ENCODE assay signal across 8 cellular contexts in the genomic region with DNA sequence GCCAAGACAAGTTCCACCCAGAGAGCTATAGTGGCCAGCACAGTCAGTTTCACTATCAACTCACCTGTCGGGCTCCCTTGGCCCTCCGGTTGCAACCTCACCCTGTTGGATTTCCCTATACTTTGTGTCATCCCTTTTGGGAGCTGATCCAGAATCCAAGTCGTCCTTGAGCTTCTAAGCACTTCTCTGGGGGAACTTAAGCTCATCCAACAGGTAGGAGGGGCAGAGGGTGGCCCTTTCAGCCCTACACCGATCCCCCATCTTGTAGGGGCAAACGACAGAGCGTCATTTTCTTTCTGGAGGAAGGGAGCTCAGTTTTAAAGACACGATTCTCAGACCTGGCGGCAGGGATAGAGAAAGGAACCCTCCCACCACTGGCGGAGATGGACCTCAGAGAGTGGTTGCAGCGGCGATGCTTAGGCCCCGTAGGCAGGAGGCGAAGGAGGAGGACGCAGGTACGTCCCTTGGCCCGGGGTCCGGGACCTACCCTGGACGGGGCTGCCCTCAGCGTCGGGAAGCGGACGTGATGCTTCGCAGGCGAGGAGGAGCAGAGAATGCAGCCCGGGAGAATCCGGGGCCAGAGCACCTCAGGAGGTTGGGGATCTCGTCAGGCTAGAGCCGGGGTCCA. TPM values are rescaled to one million over a fixed set of nuclear protein-coding genes. Genes with fewer than 3 reads are reported as not detected.
DNase-seq lines count a peak whose midpoint lies in the region; ATAC-seq, FAIRE-seq and TF ChIP-seq lines count a peak whose summit lies in the region.

No MANE protein-coding gene starts in this region.

- peak overlapping the region; percentile 94 for H3K4me3 Mint-ChIP-seq in stimulated activated naive CD8-positive, alpha-beta T cell treated with anti-CD3 and anti-CD28 coated beads, Interleukin-15, Interleukin-2, amounts not matched to agents 100 ng/mL and 50 ng/mL, for 24 hours

- no peak for FAIRE-seq in keratinocyte (lab: Jason Lieb, UNC)

- peak overlapping the region; percentile 72 for H2AFZ ChIP-seq in keratinocyte (ENCODE audit: control insufficient read depth, low read length)

- H3K9ac ChIP-seq in ES-I3 (ENCODE audit: low read depth, low read length) (peak overlapping the region; percentile 61), keratinocyte (ENCODE audit: control insufficient read depth, extremely low read depth, insufficient read depth, low read length) (peak overlapping the region; percentile 83)

- WGBS in body of pancreas, 2 donors, result 0% methylated on average over 13 to 27 of the region's 28 CpGs

- H3K36me3 Mint-ChIP-seq in stimulated activated naive CD8-positive, alpha-beta T cell treated with anti-CD3 and anti-CD28 coated beads, Interleukin-15, Interleukin-2, amounts not matched to agents 100 ng/mL and 50 ng/mL, for 24 hours (ENCODE audit: low read depth), result peaks cover 4% of the 10 kb centered on the region

- H3K9me3 ChIP-seq in ES-I3 (ENCODE audit: control insufficient read depth, insufficient read depth, low read length) (no peaks in the 10 kb centered on the region), body of pancreas (no peaks in the 10 kb centered on the region), keratinocyte (ENCODE audit: control insufficient read depth, low read depth, low read length) (no peaks in the 10 kb centered on the region)

- no peaks in the 10 kb centered on the region for H4K20me1 ChIP-seq in keratinocyte (ENCODE audit: control insufficient read depth, extremely low read depth, insufficient read depth, low read length)

- DNase-seq in LNCaP clone FGC (ENCODE audit: low read depth), result no peak
- peak in 3 of 4 donors; percentile 20 to 31 (median 26) for DNase-seq in body of pancreas
- no peak for DNase-seq in keratinocyte (ENCODE audit: low read depth, low spot score)
- DNase-seq in DMS153 treated with DMSO at 0.1 percent for 48 hours (lab: John Stamatoyannopoulos, UW; ENCODE audit: unreplicated experiment), result no peak
- no peak for DNase-seq in cortex of kidney (lab: John Stamatoyannopoulos, UW)

- dilution Hi-C loops in keratinocyte (cut with MboI; ENCODE audit: extremely low pct_ligation_motif_present, low sequenced_read_pairs), result no loop called here

- peak overlapping the region; percentile 92 for H3K27ac Mint-ChIP-seq in stimulated activated naive CD8-positive, alpha-beta T cell treated with anti-CD3 and anti-CD28 coated beads, Interleukin-15, Interleukin-2, amounts not matched to agents 100 ng/mL and 50 ng/mL, for 24 hours

- no peaks in the 10 kb centered on the region for H3K9me3 Mint-ChIP-seq in stimulated activated naive CD8-positive, alpha-beta T cell treated with anti-CD3 and anti-CD28 coated beads, Interleukin-15, Interleukin-2, amounts not matched to agents 100 ng/mL and 50 ng/mL, for 24 hours

- H3K79me2 ChIP-seq in keratinocyte (ENCODE audit: control insufficient read depth, insufficient read depth, low read length), result peaks cover 14% of the 10 kb centered on the region

- intact Hi-C loops in body of pancreas (cut with DNase I), result no loop called here

- peak overlapping the region; percentile 97 for H3K4me3 ChIP-seq in LNCaP clone FGC (ENCODE audit: low read depth, low read length)
- peak overlapping the region; percentile 83 to 84 for H3K4me3 ChIP-seq in body of pancreas
- H3K4me3 ChIP-seq in keratinocyte (ENCODE audit: control insufficient read depth in 2 of 3, extremely low read depth in 1 of 3, insufficient read depth in 2 of 3, low read depth in 1 of 3, low read length in 3 of 3), result peak overlapping the region; percentile 84 to 88 (median 86)

- H3K9me1 ChIP-seq in keratinocyte (ENCODE audit: control insufficient read depth, extremely low read depth, insufficient read depth, low read length), result no peaks in the 10 kb centered on the region

- peak overlapping the region; percentile 97 for H3K4me2 ChIP-seq in keratinocyte (ENCODE audit: control insufficient read depth, extremely low read depth, insufficient read depth, low read depth, low read length)

- peaks cover 22% of the 10 kb centered on the region for H3K4me1 Mint-ChIP-seq in stimulated activated naive CD8-positive, alpha-beta T cell treated with anti-CD3 and anti-CD28 coated beads, Interleukin-15, Interleukin-2, amounts not matched to agents 100 ng/mL and 50 ng/mL, for 24 hours (ENCODE audit: low read depth)

- ATAC-seq in GM21737 (IDR thresholded peaks at IDR 0.05; ENCODE audit: unreplicated experiment) (peak; percentile 26), body of pancreas (peak; percentile 8)

- no peaks in the 10 kb centered on the region for H3K27me3 ChIP-seq in body of pancreas
- H3K27me3 ChIP-seq in keratinocyte (ENCODE audit: control insufficient read depth, extremely low read depth, insufficient read depth, low read length), result no peaks in the 10 kb centered on the region

- H3K27ac ChIP-seq in body of pancreas (peak overlapping the region; percentile 88 to 97 (median 90)), keratinocyte (ENCODE audit: control insufficient read depth, insufficient read depth, low read length) (peak overlapping the region; percentile 81)

- H3K27me3 Mint-ChIP-seq in stimulated activated naive CD8-positive, alpha-beta T cell treated with anti-CD3 and anti-CD28 coated beads, Interleukin-15, Interleukin-2, amounts not matched to agents 100 ng/mL and 50 ng/mL, for 24 hours, result no peaks in the 10 kb centered on the region

- H3K36me3 ChIP-seq in ES-I3 (ENCODE audit: insufficient read depth, low read length) (no peaks in the 10 kb centered on the region), body of pancreas (replicated peaks in 1 of 2; ENCODE audit: insufficient read depth in 1 of 2, low read depth in 2 of 2) (no peaks in the 10 kb centered on the region), keratinocyte (ENCODE audit: control insufficient read depth in 2 of 2, extremely low read depth in 1 of 2, insufficient read depth in 2 of 2, low read length in 2 of 2) (peaks cover 0 to 4% of the 10 kb centered on the region in 2 experiments)

- TF ChIP-seq CTCF in LNCaP clone FGC (IDR thresholded peaks at IDR 0.05; ENCODE audit: control insufficient read depth, extremely low read depth, insufficient read depth) (no peak), body of pancreas (IDR thresholded peaks at IDR 0.05) (no peak), keratinocyte (optimal IDR thresholded peaks at IDR 0.05 in 1 of 3, IDR thresholded peaks at IDR 0.05 in 1 of 3, conservative IDR thresholded peaks at IDR 0.05 in 1 of 3; ENCODE audit: extremely low read depth in 1 of 3, insufficient read depth in 2 of 3, low read length in 3 of 3) (no peak)

- no peak for TF ChIP-seq POLR2A in body of pancreas (IDR thresholded peaks at IDR 0.05)

- H3K4me1 ChIP-seq in ES-I3 (ENCODE audit: insufficient read depth, low read length), result no peaks in the 10 kb centered on the region; the same call in 1 of the 2 replicates
- H3K4me1 ChIP-seq in body of pancreas, result peaks cover 32% of the 10 kb centered on the region
- H3K4me1 ChIP-seq in keratinocyte (ENCODE audit: control insufficient read depth, extremely low read depth, insufficient read depth, low read length), result peaks cover 8% of the 10 kb centered on the region

RNA-seq across cellular contexts. Expression of gene ZER1, which starts 0.5 kb away (rescaled TPM):
- total RNA-seq in body of pancreas, result 10 to 100 TPM; 25.7 to 41.9 TPM
- polyA plus RNA-seq in keratinocyte, result 14.9 to 25.4 TPM (median 19.6 TPM) in 3 replicates
- 8.4 TPM for polyA plus RNA-seq in keratinocyte (2011; ENCODE audit: low read depth)
- polyA plus RNA-seq in keratinocyte (2011; cell fraction: cytosol; rRNA removed), result 19.1 and 36.7 TPM in 2 replicates
- polyA plus RNA-seq in keratinocyte (2011; cell fraction: nucleus; rRNA removed), result 27.6 and 28.0 TPM in 2 replicates
- polyA plus RNA-seq in keratinocyte (2012; ENCODE audit: low replicate concordance), result 17.5 and 23.7 TPM in 2 replicates
- polyA minus RNA-seq in keratinocyte, result 33.3 to 92.4 TPM (median 48.9 TPM) in 3 replicates
- 38.8 TPM for polyA minus RNA-seq in keratinocyte (2011; cell fraction: cytosol; rRNA and poly(A)+ RNA removed)
- 21.7 and 23.7 TPM in 2 replicates for polyA minus RNA-seq in keratinocyte (2011; cell fraction: nucleus; rRNA and poly(A)+ RNA removed)

RNA-seq across cellular contexts. Expression of gene TBC1D13, which starts 15.8 kb away (rescaled TPM):
- 10 to 100 TPM; 17.5 to 19.5 TPM for total RNA-seq in body of pancreas
- 12.8 to 25.1 TPM (median 14.1 TPM) in 3 replicates for polyA plus RNA-seq in keratinocyte
- 3.8 TPM for polyA plus RNA-seq in keratinocyte (2011; ENCODE audit: low read depth)
- polyA plus RNA-seq in keratinocyte (2011; cell fraction: cytosol; rRNA removed), result 17.7 and 18.4 TPM in 2 replicates
- 20.3 and 20.7 TPM in 2 replicates for polyA plus RNA-seq in keratinocyte (2011; cell fraction: nucleus; rRNA removed)
- 9.0 and 15.9 TPM in 2 replicates for polyA plus RNA-seq in keratinocyte (2012; ENCODE audit: low replicate concordance)
- polyA minus RNA-seq in keratinocyte, result 16.9 to 23.8 TPM (median 16.9 TPM) in 3 replicates
- polyA minus RNA-seq in keratinocyte (2011; cell fraction: cytosol; rRNA and poly(A)+ RNA removed), result 6.3 TPM
- polyA minus RNA-seq in keratinocyte (2011; cell fraction: nucleus; rRNA and poly(A)+ RNA removed), result 5.0 and 8.3 TPM in 2 replicates

RNA-seq across cellular contexts. Expression of gene ENDOG, which starts 47.1 kb away (rescaled TPM):
- 10 to 100 TPM; 22.4 to 24.9 TPM for total RNA-seq in body of pancreas
- polyA plus RNA-seq in keratinocyte, result 10.1 to 18.5 TPM (median 10.2 TPM) in 3 replicates
- polyA plus RNA-seq in keratinocyte (2011; ENCODE audit: low read depth), result 1.9 TPM
- polyA plus RNA-seq in keratinocyte (2011; cell fraction: cytosol; rRNA removed), result 7.1 and 15.1 TPM in 2 replicates
- 6.8 and 11.2 TPM in 2 replicates for polyA plus RNA-seq in keratinocyte (2011; cell fraction: nucleus; rRNA removed)
- polyA plus RNA-seq in keratinocyte (2012; ENCODE audit: low replicate concordance), result 6.4 and 13.6 TPM in 2 replicates
- 7.4 to 16.6 TPM (median 9.9 TPM) in 3 replicates for polyA minus RNA-seq in keratinocyte
- 28.8 TPM for polyA minus RNA-seq in keratinocyte (2011; cell fraction: cytosol; rRNA and poly(A)+ RNA removed)
- 4.9 and 5.2 TPM in 2 replicates for polyA minus RNA-seq in keratinocyte (2011; cell fraction: nucleus; rRNA and poly(A)+ RNA removed)

RNA-seq across cellular contexts. Expression of gene ZDHHC12, which starts 47.3 kb away (rescaled TPM):
- 10 to 100 TPM; 21.1 to 64.9 TPM for total RNA-seq in body of pancreas
- polyA plus RNA-seq in keratinocyte, result 24.1 to 46.3 TPM (median 36.3 TPM) in 3 replicates
- polyA plus RNA-seq in keratinocyte (2011; ENCODE audit: low read depth), result 2.1 TPM
- polyA plus RNA-seq in keratinocyte (2011; cell fraction: cytosol; rRNA removed), result 29.4 and 83.5 TPM in 2 replicates
- 16.7 and 28.7 TPM in 2 replicates for polyA plus RNA-seq in keratinocyte (2011; cell fraction: nucleus; rRNA removed)
- 27.7 and 56.3 TPM in 2 replicates for polyA plus RNA-seq in keratinocyte (2012; ENCODE audit: low replicate concordance)
- 18.9 to 31.7 TPM (median 25.7 TPM) in 3 replicates for polyA minus RNA-seq in keratinocyte
- polyA minus RNA-seq in keratinocyte (2011; cell fraction: cytosol; rRNA and poly(A)+ RNA removed), result 59.5 TPM
- 16.7 and 20.7 TPM in 2 replicates for polyA minus RNA-seq in keratinocyte (2011; cell fraction: nucleus; rRNA and poly(A)+ RNA removed)

RNA-seq across cellular contexts. Expression of gene SPOUT1, which starts 58.4 kb away (rescaled TPM):
- 10 to 100 TPM; 16.2 to 16.3 TPM for total RNA-seq in body of pancreas
- polyA plus RNA-seq in keratinocyte, result 22.0 to 27.5 TPM (median 26.5 TPM) in 3 replicates
- polyA plus RNA-seq in keratinocyte (2011; ENCODE audit: low read depth), result 10.8 TPM
- polyA plus RNA-seq in keratinocyte (2011; cell fraction: cytosol; rRNA removed), result 16.2 and 27.5 TPM in 2 replicates
- 35.5 and 46.1 TPM in 2 replicates for polyA plus RNA-seq in keratinocyte (2011; cell fraction: nucleus; rRNA removed)
- polyA plus RNA-seq in keratinocyte (2012; ENCODE audit: low replicate concordance), result 27.1 and 27.3 TPM in 2 replicates
- polyA minus RNA-seq in keratinocyte, result 18.3 to 77.2 TPM (median 19.1 TPM) in 3 replicates
- polyA minus RNA-seq in keratinocyte (2011; cell fraction: cytosol; rRNA and poly(A)+ RNA removed), result 29.9 TPM
- polyA minus RNA-seq in keratinocyte (2011; cell fraction: nucleus; rRNA and poly(A)+ RNA removed), result 5.9 and 6.9 TPM in 2 replicates

Comparison
In these comparisons a context has a peak if more than half of its experiments do, and no peak if none do; other contexts are left out.
1. DNase-seq: peak in body of pancreas (3 of 4); none in LNCaP clone FGC (single experiment), keratinocyte (single experiment), DMS153 treated with DMSO at 0.1 percent for 48 hours (single experiment) and cortex of kidney (single experiment).
2. Peak in every context shown above with its lines, with median percentiles within 50 percentile points of each other: H3K4me3 ChIP-seq.